18 cellular contexts compared by ENCODE assay signal in genomic region chr16:72752004-72752695, GRCh38.
A peak's percentile ranks its signal among the peaks of the same experiment; 100 is the strongest.
DNase-seq lines count a peak whose midpoint lies in the region; ATAC-seq and TF ChIP-seq lines count a peak whose summit lies in the region.
"Had no signal": no experiment of that assay in that cellular context is flagged by ENCODE, and none has a peak within 500 bp of the region (broad histone marks: within the 10 kb centered on the region; RNA-seq: fewer than 3 reads in every experiment).

No MANE protein-coding gene starts in this region.

- peaks cover 38% of the 10 kb centered on the region for H3K4me1 ChIP-seq in cardiac muscle cell (ENCODE audit: low read depth)
- no peaks in the 10 kb centered on the region for H3K4me1 ChIP-seq in right atrium auricular region
- peaks cover 6 to 10% of the 10 kb centered on the region in 2 donors for H3K4me1 ChIP-seq in thyroid gland
- H3K4me1 ChIP-seq: A549 had no signal

- no peak for TF ChIP-seq POLR2A in thyroid gland (IDR thresholded peaks at IDR 0.05)

- no peak for TF ChIP-seq CTCF in cardiac muscle cell (IDR thresholded peaks at IDR 0.05; ENCODE audit: low read depth, low read length)
- no peak for TF ChIP-seq CTCF in right atrium auricular region (IDR thresholded peaks at IDR 0.05)
- TF ChIP-seq CTCF in thyroid gland (IDR thresholded peaks at IDR 0.05): no peak

- intact Hi-C loops in thyroid gland (cut with DNase I): no loop called here

- WGBS in thyroid gland, 2 donors: 64 to 78% methylated on average over 7 of the region's 7 CpGs

- no peak overlapping the region for H3K4me3 ChIP-seq in cardiac muscle cell
- H3K4me3 ChIP-seq in right atrium auricular region: no peak overlapping the region
- H3K4me3 ChIP-seq in thyroid gland (replicated peaks in 1 of 3): no peak overlapping the region
- H3K4me3 ChIP-seq: A549, GM23338 had no signal

- peak overlapping the region; percentile 95 for H3K27ac ChIP-seq in cardiac muscle cell
- no peak overlapping the region for H3K27ac ChIP-seq in right atrium auricular region
- H3K27ac ChIP-seq in thyroid gland: peak overlapping the region in 2 of 3 donors; percentile 37 to 48
- H3K27ac ChIP-seq: 22Rv1, A549, C4-2B, HL-60 had no signal

- H3K27me3 ChIP-seq in cardiac muscle cell (no peaks in the 10 kb centered on the region), right atrium auricular region (no peaks in the 10 kb centered on the region), thyroid gland (no peaks in the 10 kb centered on the region)

- DNase-seq in NCI-H2029 treated with DMSO at 0.1 percent for 48 hours (lab: John Stamatoyannopoulos, UW) (peak; percentile 29), NCI-H2029 (lab: John Stamatoyannopoulos, UW) (no peak), cardiac muscle cell (ENCODE audit: low read depth in 1 of 2, low spot score in 1 of 2) (no peak), right atrium auricular region (ENCODE audit: low spot score) (no peak), thyroid gland (peak; percentile 63 to 77), NCI-H1092 treated with DMSO at 0.1 percent for 48 hours (lab: John Stamatoyannopoulos, UW) (no peak)
- DNase-seq: AML-193; Caco-2; CD4-positive, alpha-beta T cell; GDM1; HCEC 1CT; IMR-90 had no signal

- ATAC-seq in HG02571 (IDR thresholded peaks at IDR 0.05; ENCODE audit: unreplicated experiment): no peak
- ATAC-seq: A549, GM23338 had no signal

- H3K9me3 ChIP-seq in cardiac muscle cell (ENCODE audit: low read depth) (no peaks in the 10 kb centered on the region), right atrium auricular region (no peaks in the 10 kb centered on the region), thyroid gland (no peaks in the 10 kb centered on the region)
- H3K9me3 ChIP-seq: A549, Caco-2 had no signal

- H3K36me3 ChIP-seq in cardiac muscle cell (no peaks in the 10 kb centered on the region), right atrium auricular region (no peaks in the 10 kb centered on the region), thyroid gland (no peaks in the 10 kb centered on the region)

Comparison
In these comparisons a context has a peak if more than half of its experiments do, and no peak if none do; other contexts are left out.
1. DNase-seq: peak in NCI-H2029 treated with DMSO at 0.1 percent for 48 hours (single experiment) and thyroid gland (2 of 2); none in NCI-H2029 (single experiment), cardiac muscle cell (0 of 2), right atrium auricular region (single experiment) and NCI-H1092 treated with DMSO at 0.1 percent for 48 hours (single experiment).
2. H3K27ac ChIP-seq: peak in cardiac muscle cell (single experiment) and thyroid gland (2 of 3); none in right atrium auricular region (0 of 2).